ENCODE assay signal across 8 cellular contexts in genomic region chr3:130699765-130700164, GRCh38. TPM values are rescaled to one million over a fixed set of nuclear protein-coding genes. Genes with fewer than 3 reads are reported as not detected.
DNase-seq lines count a peak whose midpoint lies in the region; ATAC-seq and TF ChIP-seq lines count a peak whose summit lies in the region.

No MANE protein-coding gene starts in this region.

- H3K9me3 Mint-ChIP-seq in activated T-helper 2 cell treated with anti-CD3 and anti-CD28 coated beads, Interferon-gamma antibody, Interleukin-2, Interleukin-4, amounts not matched to agents 10 μg/mL and 5 μg/mL and 100 μg/mL, durations not matched to agents 14 hours and 24 hours and 36 hours, result no peaks in the 10 kb centered on the region

- intact Hi-C loops in sciatic nerve (cut with DNase I), result no loop called here
- intact Hi-C loops in activated T-helper 2 cell treated with anti-CD3 and anti-CD28 coated beads, Interferon-gamma antibody, Interleukin-2, Interleukin-4, amounts not matched to agents 10 μg/mL and 5 μg/mL and 100 μg/mL, durations not matched to agents 14 hours and 24 hours and 36 hours (cut with micrococcal nuclease), result loop anchor here (1.0 kb wide), 1 partner anchor 194 kb away; no protein-coding TSS in a partner anchor

- no peaks in the 10 kb centered on the region for H3K27me3 Mint-ChIP-seq in activated T-helper 2 cell treated with anti-CD3 and anti-CD28 coated beads, Interferon-gamma antibody, Interleukin-2, Interleukin-4, amounts not matched to agents 10 μg/mL and 5 μg/mL and 100 μg/mL, durations not matched to agents 14 hours and 24 hours and 36 hours (ENCODE audit: low read depth)

- no peak overlapping the region for H3K27ac Mint-ChIP-seq in activated T-helper 2 cell treated with anti-CD3 and anti-CD28 coated beads, Interferon-gamma antibody, Interleukin-2, Interleukin-4, amounts not matched to agents 10 μg/mL and 5 μg/mL and 100 μg/mL, durations not matched to agents 14 hours and 24 hours and 36 hours

- peaks cover 57% of the 10 kb centered on the region for H3K36me3 Mint-ChIP-seq in activated T-helper 2 cell treated with anti-CD3 and anti-CD28 coated beads, Interferon-gamma antibody, Interleukin-2, Interleukin-4, amounts not matched to agents 10 μg/mL and 5 μg/mL and 100 μg/mL, durations not matched to agents 14 hours and 24 hours and 36 hours (ENCODE audit: low read depth)

- DNase-seq in AG20443 (ENCODE audit: low spot score) (peak; percentile 22), NCI-H774 (lab: John Stamatoyannopoulos, UW) (peak; percentile 2), fibroblast of gingiva (ENCODE audit: low read depth) (peak; percentile 30), sciatic nerve (ENCODE audit: low spot score) (no peak)
- DNase-seq in stimulated activated CD4-positive, alpha-beta T cell treated with anti-CD3 and anti-CD28 coated beads, Interleukin-12 subunit alpha, Interleukin-12 subunit beta, amount 100 ng/mL, for 4 hours, result no peak
- no peak for DNase-seq in activated T-helper 2 cell treated with anti-CD3 and anti-CD28 coated beads, Interferon-gamma antibody, Interleukin-2, Interleukin-4, amounts not matched to agents 10 μg/mL and 5 μg/mL and 100 μg/mL, durations not matched to agents 14 hours and 24 hours and 36 hours (ENCODE audit: low spot score)

- no peaks in the 10 kb centered on the region for H3K4me1 Mint-ChIP-seq in activated T-helper 2 cell treated with anti-CD3 and anti-CD28 coated beads, Interferon-gamma antibody, Interleukin-2, Interleukin-4, amounts not matched to agents 10 μg/mL and 5 μg/mL and 100 μg/mL, durations not matched to agents 14 hours and 24 hours and 36 hours (ENCODE audit: low read depth)

- ATAC-seq in HG03175 (IDR thresholded peaks at IDR 0.05; ENCODE audit: unreplicated experiment) (no peak), sciatic nerve (no peak)

- no peak overlapping the region for H3K4me3 Mint-ChIP-seq in activated T-helper 2 cell treated with anti-CD3 and anti-CD28 coated beads, Interferon-gamma antibody, Interleukin-2, Interleukin-4, amounts not matched to agents 10 μg/mL and 5 μg/mL and 100 μg/mL, durations not matched to agents 14 hours and 24 hours and 36 hours (ENCODE audit: low read depth)

- peak; percentile 47; the same call in 1 of the 2 replicates for TF ChIP-seq CTCF in GM12874 (IDR thresholded peaks at IDR 0.05; ENCODE audit: insufficient read depth, low read depth, low read length)

RNA-seq across cellular contexts. Expression of gene PIK3R4, which starts 46.9 kb away (rescaled TPM):
- total RNA-seq in sciatic nerve, result 31.8 TPM
- total RNA-seq in activated T-helper 2 cell treated with anti-CD3 and anti-CD28 coated beads, Interferon-gamma antibody, Interleukin-2, Interleukin-4, amounts not matched to agents 10 μg/mL and 5 μg/mL and 100 μg/mL, durations not matched to agents 14 hours and 24 hours and 36 hours, result 33.4 and 34.9 TPM in 2 replicates

Comparison
In these comparisons a context has a peak if more than half of its experiments do, and no peak if none do; other contexts are left out.
1. DNase-seq: peak in AG20443 (single experiment), NCI-H774 (single experiment) and fibroblast of gingiva (single experiment); none in stimulated activated CD4-positive, alpha-beta T cell treated with anti-CD3 and anti-CD28 coated beads, Interleukin-12 subunit alpha, Interleukin-12 subunit beta, amount 100 ng/mL, for 4 hours (single experiment), sciatic nerve (single experiment) and activated T-helper 2 cell treated with anti-CD3 and anti-CD28 coated beads, Interferon-gamma antibody, Interleukin-2, Interleukin-4, amounts not matched to agents 10 μg/mL and 5 μg/mL and 100 μg/mL, durations not matched to agents 14 hours and 24 hours and 36 hours (single experiment).